In genomic region chr2:127061377-127062273, GRCh38 we compare ENCODE assay signal across 15 cellular contexts. TPM values are rescaled to one million over a fixed set of nuclear protein-coding genes. Genes with fewer than 3 reads are reported as not detected.
DNase-seq lines count a peak whose midpoint lies in the region; ATAC-seq, FAIRE-seq and TF ChIP-seq lines count a peak whose summit lies in the region.
"Had no signal": no experiment of that assay in that cellular context is flagged by ENCODE, and none has a peak within 500 bp of the region (broad histone marks: within the 10 kb centered on the region; RNA-seq: fewer than 3 reads in every experiment).

No MANE protein-coding gene starts in this region.

- TF ChIP-seq EP300 in HepG2 (IDR thresholded peaks at IDR 0.05; ENCODE audit: low read depth in 2 of 2, low read length in 2 of 2) (no peak), HepG2 (CRISPR knock-in tag; IDR thresholded peaks at IDR 0.05; ENCODE audit: borderline replicate concordance) (no peak)

- peaks cover 2 to 24% (median 16%) of the 10 kb centered on the region in 4 donors for H3K4me1 ChIP-seq in liver (ENCODE audit: control insufficient read depth in 4 of 4, insufficient read depth in 4 of 4, low read length in 3 of 4)
- peaks cover 15% of the 10 kb centered on the region for H3K4me1 ChIP-seq in HepG2 (ENCODE audit: insufficient read depth, low read length)
- H3K4me1 ChIP-seq in mucosa of descending colon (ENCODE audit: low read depth): peaks cover 6% of the 10 kb centered on the region

- POLR2A ChIA-PET in HepG2 (lab: Yijun Ruan, JAX): no interaction called here

- no peaks in the 10 kb centered on the region for H4K20me1 ChIP-seq in HepG2 (ENCODE audit: insufficient read depth, low read length)

- in situ Hi-C loops in HepG2 (cut with HindIII; ENCODE audit: extremely low pct_ligation_motif_present, low pct_unique_long_range_greater_than_20kb): no loop called here

- H3K27me3 Mint-ChIP-seq in dendritic cell treated with granulocyte-macrophage colony-stimulating factor and Interleukin-4, amounts not matched to agents 40 ng/mL and 50 ng/mL, for 4 days: peaks cover 4% of the 10 kb centered on the region
- no peaks in the 10 kb centered on the region for H3K27me3 Mint-ChIP-seq in mesothelial cell of epicardium (ENCODE audit: low read depth)
- H3K27me3 Mint-ChIP-seq: activated B cell treated with CpG ODN at 0.5 μM for 24 hours had no signal

- no peaks in the 10 kb centered on the region for H3K36me3 Mint-ChIP-seq in dendritic cell treated with granulocyte-macrophage colony-stimulating factor and Interleukin-4, amounts not matched to agents 40 ng/mL and 50 ng/mL, for 4 days (ENCODE audit: low read depth)
- peaks cover 6% of the 10 kb centered on the region for H3K36me3 Mint-ChIP-seq in mesothelial cell of epicardium

- TF ChIP-seq RAD21 in liver (IDR thresholded peaks at IDR 0.05): no peak
- no peak for TF ChIP-seq RAD21 in HepG2 (CRISPR knock-in tag; IDR thresholded peaks at IDR 0.05)

- H3K27me3 ChIP-seq in liver (ENCODE audit: control insufficient read depth in 4 of 4, insufficient read depth in 4 of 4, low read length in 3 of 4): no peaks in the 10 kb centered on the region
- no peaks in the 10 kb centered on the region; a peak in 1 of 5 replicates for H3K27me3 ChIP-seq in HepG2 (ENCODE audit: control insufficient read depth in 1 of 2, insufficient read depth in 2 of 2, low read length in 2 of 2)
- H3K27me3 ChIP-seq: foreskin keratinocyte had no signal

- CTCF ChIA-PET in HepG2 (lab: Yijun Ruan, JAX; ENCODE audit: low intra/inter-chr PET ratio, low total read pairs): no interaction called here

- no peak for TF ChIP-seq CTCF in liver (IDR thresholded peaks at IDR 0.05; ENCODE audit: low read depth, low read length, missing input control)
- no peak for TF ChIP-seq CTCF in HepG2 (CRISPR knock-in tag; IDR thresholded peaks at IDR 0.05)
- TF ChIP-seq CTCF in mesothelial cell of epicardium (IDR thresholded peaks at IDR 0.05; ENCODE audit: unreplicated experiment): no peak
- no peak for TF ChIP-seq CTCF in mucosa of descending colon (IDR thresholded peaks at IDR 0.05)

- intact Hi-C loops in HepG2 (cut with micrococcal nuclease; ENCODE audit: unreplicated experiment): no loop called here
- intact Hi-C loops in dendritic cell treated with granulocyte-macrophage colony-stimulating factor and Interleukin-4, amounts not matched to agents 40 ng/mL and 50 ng/mL, for 4 days (cut with micrococcal nuclease): no loop called here
- intact Hi-C loops in mucosa of descending colon (cut with DNase I, micrococcal nuclease): loop anchor here in 1 of 2 donors (10.0 kb wide), 1 partner anchor 113 kb away; no protein-coding TSS in a partner anchor

- no peak for ATAC-seq in HepG2
- no peak for ATAC-seq in HG03457 (IDR thresholded peaks at IDR 0.05; ENCODE audit: unreplicated experiment)
- ATAC-seq in mucosa of descending colon: no peak
- no peak for ATAC-seq in GM21717 (IDR thresholded peaks at IDR 0.05; ENCODE audit: unreplicated experiment)
- ATAC-seq: foreskin keratinocyte, left colon had no signal

- H3K4me1 Mint-ChIP-seq in dendritic cell treated with granulocyte-macrophage colony-stimulating factor and Interleukin-4, amounts not matched to agents 40 ng/mL and 50 ng/mL, for 4 days (ENCODE audit: low read depth): peaks cover 46% of the 10 kb centered on the region
- peaks cover 13% of the 10 kb centered on the region for H3K4me1 Mint-ChIP-seq in mesothelial cell of epicardium

- peak overlapping the region; percentile 43 for H3K27ac Mint-ChIP-seq in dendritic cell treated with granulocyte-macrophage colony-stimulating factor and Interleukin-4, amounts not matched to agents 40 ng/mL and 50 ng/mL, for 4 days
- peak overlapping the region; percentile 61 for H3K27ac Mint-ChIP-seq in mesothelial cell of epicardium
- H3K27ac Mint-ChIP-seq: activated B cell treated with CpG ODN at 0.5 μM for 24 hours had no signal

- no peak overlapping the region for H3K9ac ChIP-seq in liver (ENCODE audit: low read depth in 1 of 2, low read length in 2 of 2)
- H3K9ac ChIP-seq in HepG2 (ENCODE audit: insufficient read depth, low read depth, low read length): no peak overlapping the region
- H3K9ac ChIP-seq: SK-N-SH had no signal

- H2AFZ ChIP-seq in HepG2 (ENCODE audit: low read length): no peak overlapping the region

- H3K4me3 Mint-ChIP-seq in dendritic cell treated with granulocyte-macrophage colony-stimulating factor and Interleukin-4, amounts not matched to agents 40 ng/mL and 50 ng/mL, for 4 days: no peak overlapping the region
- H3K4me3 Mint-ChIP-seq in mesothelial cell of epicardium: no peak overlapping the region
- H3K4me3 Mint-ChIP-seq: activated B cell treated with CpG ODN at 0.5 μM for 24 hours had no signal

- H3K27ac ChIP-seq in liver (ENCODE audit: low read depth in 1 of 2, low read length in 2 of 2) (peak overlapping the region; percentile 56 to 87), HepG2 (ENCODE audit: extremely low read length, insufficient read depth, low read length) (no peak overlapping the region)
- H3K27ac ChIP-seq: foreskin keratinocyte had no signal

- WGBS in liver: 82% methylated on average over 23 of the region's 23 CpGs
- 34% methylated on average over 11 of the region's 23 CpGs for WGBS in HepG2 (ENCODE audit: low lambda C conversion rate)

- TF ChIP-seq POLR2A in HepG2 (IDR thresholded peaks at IDR 0.05; ENCODE audit: insufficient read depth in 1 of 2, low read depth in 2 of 2, low read length in 2 of 2): no peak

- H3K9me3 ChIP-seq in liver (ENCODE audit: control insufficient read depth in 4 of 4, low read length in 3 of 4): no peaks in the 10 kb centered on the region
- no peaks in the 10 kb centered on the region for H3K9me3 ChIP-seq in HepG2 (ENCODE audit: low read length)
- H3K9me3 ChIP-seq in mucosa of descending colon: no peaks in the 10 kb centered on the region
- H3K9me3 ChIP-seq: SK-N-SH had no signal

- H3K79me2 ChIP-seq in HepG2 (ENCODE audit: insufficient read depth, low read length): no peaks in the 10 kb centered on the region

- H3K4me2 ChIP-seq in HepG2 (ENCODE audit: low read depth, low read length): no peak overlapping the region
- H3K4me2 ChIP-seq: SK-N-SH had no signal

- DNase-seq in HepG2 (ENCODE audit: low spot score) (no peak), mesothelial cell of epicardium (ENCODE audit: low spot score in 2 of 2, unreplicated experiment in 2 of 2) (no peak), mucosa of descending colon (no peak), mesenteric fat pad (ENCODE audit: low spot score) (no peak)
- DNase-seq: activated B cell treated with CpG ODN at 0.5 μM for 24 hours; amniotic stem cell; left colon; NCI-H2107; SK-N-SH; stimulated activated CD8-positive, alpha-beta memory T cell treated with anti-CD3 and anti-CD28 coated beads, Interleukin-4, amount 100 ng/mL, for 48 hours had no signal

- no TSS peak for BruUV-seq in HepG2 (replicated peaks; lab: Mats Ljungman, UMichigan)

- no peak for FAIRE-seq in HepG2 (lab: Jason Lieb, UNC)

- H3K36me3 ChIP-seq in liver (ENCODE audit: control insufficient read depth in 4 of 4, insufficient read depth in 3 of 4, low read depth in 1 of 4, low read length in 3 of 4): peaks cover 0 to 4% (median 0%) of the 10 kb centered on the region in 4 donors
- no peaks in the 10 kb centered on the region for H3K36me3 ChIP-seq in HepG2 (replicated peaks in 1 of 2; ENCODE audit: control insufficient read depth in 1 of 2, insufficient read depth in 2 of 2, low read length in 2 of 2)
- H3K36me3 ChIP-seq in mucosa of descending colon (ENCODE audit: low read depth): no peaks in the 10 kb centered on the region

- no peaks in the 10 kb centered on the region for H3K9me3 Mint-ChIP-seq in dendritic cell treated with granulocyte-macrophage colony-stimulating factor and Interleukin-4, amounts not matched to agents 40 ng/mL and 50 ng/mL, for 4 days
- no peaks in the 10 kb centered on the region for H3K9me3 Mint-ChIP-seq in mesothelial cell of epicardium
- H3K9me3 Mint-ChIP-seq: activated B cell treated with CpG ODN at 0.5 μM for 24 hours had no signal

- no peak overlapping the region for H3K4me3 ChIP-seq in liver (ENCODE audit: low read depth in 1 of 3, low read length in 3 of 3)
- H3K4me3 ChIP-seq in HepG2 (replicated peaks in 1 of 3; ENCODE audit: insufficient read depth in 1 of 3, low read depth in 2 of 3, low read length in 3 of 3): no peak overlapping the region
- no peak overlapping the region for H3K4me3 ChIP-seq in mucosa of descending colon

TF ChIP-seq in liver, 16 proteins besides CTCF, POLR2A, EP300 and RAD21 (continues in another document):
- TF ChIP-seq YY1 (IDR thresholded peaks at IDR 0.05): no peak
- TF ChIP-seq SP1 (IDR thresholded peaks at IDR 0.05): peak; percentile 51
- peak; percentile 42 for TF ChIP-seq NR2F2 (IDR thresholded peaks at IDR 0.05)

TF ChIP-seq in HepG2, 621 proteins besides CTCF, POLR2A, EP300 and RAD21 (continues in another document):
- TF ChIP-seq ZNF251 (CRISPR knock-in tag; IDR thresholded peaks at IDR 0.05) (no peak), ZNF260 (CRISPR knock-in tag; IDR thresholded peaks at IDR 0.05; ENCODE audit: borderline replicate concordance, low read depth) (no peak)

RNA-seq across cellular contexts. Expression of gene BIN1, which starts 45.3 kb away (rescaled TPM):
- total RNA-seq in liver (10 to 100 TPM; 16.7 to 21.5 TPM), HepG2 (2016; rRNA removed; fragmentation: Illumina TruSeq; extraction: Trizol) (0.93 and 0.98 TPM in 2 replicates), mesothelial cell of epicardium (45.7 to 47.4 TPM (median 46.2 TPM) in 3 replicates), mucosa of descending colon (10 to 100 TPM; 37.6 to 65.7 (median 46.3) TPM), mesenteric fat pad (87.0 TPM)
- polyA plus RNA-seq in liver (10 to 100 TPM; 13.3 TPM), HepG2 (2011; rRNA removed) (0.51 and 1.2 TPM in 2 replicates)
- 0.61 and 1.1 TPM in 2 replicates for total RNA-seq in HepG2 (2016; cell fraction: cytosol; rRNA removed; fragmentation: Illumina TruSeq; extraction: Trizol; ENCODE audit: low read depth)
- 0.58 and 0.97 TPM in 2 replicates for total RNA-seq in HepG2 (2016; cell fraction: insoluble cytoplasmic fraction; rRNA removed; fragmentation: Illumina TruSeq; extraction: Trizol)
- total RNA-seq in HepG2 (2016; cell fraction: membrane; rRNA removed; fragmentation: Illumina TruSeq; extraction: Trizol): 1.2 TPM in 2 replicates
- 0.28 and 0.41 TPM in 2 replicates for total RNA-seq in HepG2 (2016; cell fraction: nucleus; rRNA removed; fragmentation: Illumina TruSeq; extraction: Trizol)
- 0.42 and 1.3 TPM in 2 replicates for polyA plus RNA-seq in HepG2 (2011; cell fraction: cytosol; rRNA removed)
- 1.2 and 2.2 TPM in 2 replicates for polyA plus RNA-seq in HepG2 (2011; cell fraction: nucleus; rRNA removed)
- polyA plus RNA-seq in HepG2 (2012): 1.3 and 1.6 TPM in 2 replicates
- 0.84 and 1.2 TPM in 2 replicates for polyA plus RNA-seq in HepG2 (2016; cell fraction: cytosol; fragmentation: Illumina TruSeq; extraction: Trizol; ENCODE audit: low read depth)
- 1.0 and 1.9 TPM in 2 replicates for polyA plus RNA-seq in HepG2 (2016; cell fraction: insoluble cytoplasmic fraction; fragmentation: Illumina TruSeq; extraction: Trizol; ENCODE audit: low read depth)
- 0.97 and 1.1 TPM in 2 replicates for polyA plus RNA-seq in HepG2 (2016; cell fraction: membrane; fragmentation: Illumina TruSeq; extraction: Trizol; ENCODE audit: low read depth)
- 0.85 and 0.91 TPM in 2 replicates for polyA plus RNA-seq in HepG2 (2016; cell fraction: nucleus; fragmentation: Illumina TruSeq; extraction: Trizol; ENCODE audit: insufficient read depth, low read depth)
- polyA minus RNA-seq in HepG2 (2011; rRNA and poly(A)+ RNA removed; ENCODE audit: low replicate concordance): 0.84 and 28.9 TPM in 2 replicates
- polyA minus RNA-seq in HepG2 (2011; cell fraction: cytosol; rRNA and poly(A)+ RNA removed): 0.59 and 0.79 TPM in 2 replicates
- polyA minus RNA-seq in HepG2 (2011; cell fraction: nucleus; rRNA and poly(A)+ RNA removed): 0.50 and 0.90 TPM in 2 replicates

Comparison
In these comparisons a context has a peak if more than half of its experiments do, and no peak if none do; other contexts are left out.
1. RNA of gene BIN1, which starts 45.3 kb away (total RNA-seq): 87.0 TPM in mesenteric fat pad (single experiment), 37.6 to 65.7 TPM in mucosa of descending colon, 45.7 to 47.4 TPM in mesothelial cell of epicardium and 16.7 to 21.5 TPM in liver; 0.28 to 1.2 TPM in HepG2; every median in the first group is over 4 times any median in the second.